In genomic region chr2:25169073-25169470, GRCh38 we compare ENCODE assay signal across 13 cellular contexts. TPM values are rescaled to one million over a fixed set of nuclear protein-coding genes. Genes with fewer than 3 reads are reported as not detected.
DNase-seq lines count a peak whose midpoint lies in the region; ATAC-seq, FAIRE-seq and TF ChIP-seq lines count a peak whose summit lies in the region.
"Had no signal": no experiment of that assay in that cellular context is flagged by ENCODE, and none has a peak within 500 bp of the region (broad histone marks: within the 10 kb centered on the region; RNA-seq: fewer than 3 reads in every experiment).

No MANE protein-coding gene starts in this region.

- no peak for TF ChIP-seq RAD21 in A549 (conservative IDR thresholded peaks at IDR 0.05 in 1 of 2, IDR thresholded peaks at IDR 0.05 in 1 of 2)

- H3K9me3 Mint-ChIP-seq in Calu3 (ENCODE audit: low read depth, unreplicated experiment) = no peaks in the 10 kb centered on the region
- no peaks in the 10 kb centered on the region for H3K9me3 Mint-ChIP-seq in activated naive CD8-positive, alpha-beta T cell treated with anti-CD3 and anti-CD28 coated beads, Interleukin-2, amount 50 U/mL, for 24 hours
- H3K9me3 Mint-ChIP-seq in naive thymus-derived CD8-positive, alpha-beta T cell = no peaks in the 10 kb centered on the region

- no peaks in the 10 kb centered on the region for H3K36me3 ChIP-seq in breast epithelium
- H3K36me3 ChIP-seq: HAP-1 had no signal

- no peaks in the 10 kb centered on the region for H3K4me1 Mint-ChIP-seq in Calu3 (ENCODE audit: low read depth, unreplicated experiment)
- H3K4me1 Mint-ChIP-seq in activated naive CD8-positive, alpha-beta T cell treated with anti-CD3 and anti-CD28 coated beads, Interleukin-2, amount 50 U/mL, for 24 hours = peaks cover 31% of the 10 kb centered on the region
- H3K4me1 Mint-ChIP-seq in naive thymus-derived CD8-positive, alpha-beta T cell = peaks cover 13 to 36% (median 26%) of the 10 kb centered on the region in 4 donors

- CTCF ChIA-PET in A549 (lab: Yijun Ruan, JAX) = interaction anchor here (1.2 to 2.4 kb wide), 6 partner anchors 9 to 759 kb away, joined by 3 to 10 read pairs (median 4); no protein-coding TSS in a partner anchor
- CTCF ChIA-PET in Calu3 (lab: Charles Lee) = no interaction called here

- peak overlapping the region; percentile 61 for H3K4me3 Mint-ChIP-seq in Calu3 (ENCODE audit: low read depth, unreplicated experiment)
- H3K4me3 Mint-ChIP-seq in activated naive CD8-positive, alpha-beta T cell treated with anti-CD3 and anti-CD28 coated beads, Interleukin-2, amount 50 U/mL, for 24 hours = peak overlapping the region; percentile 50
- H3K4me3 Mint-ChIP-seq in naive thymus-derived CD8-positive, alpha-beta T cell = peak overlapping the region; percentile 66 to 91 (median 70)

- intact Hi-C loops in Calu3 (cut with micrococcal nuclease; ENCODE audit: unreplicated experiment) (no loop called here), breast epithelium (cut with DNase I; ENCODE audit: low total_unique reads) (no loop called here)

- peaks cover 3 to 25% of the 10 kb centered on the region in 2 donors for H3K27me3 ChIP-seq in breast epithelium

- peaks cover 99% of the 10 kb centered on the region for H3K27me3 Mint-ChIP-seq in Calu3 (ENCODE audit: unreplicated experiment)
- H3K27me3 Mint-ChIP-seq in activated naive CD8-positive, alpha-beta T cell treated with anti-CD3 and anti-CD28 coated beads, Interleukin-2, amount 50 U/mL, for 24 hours = peaks cover 46% of the 10 kb centered on the region
- H3K27me3 Mint-ChIP-seq in naive thymus-derived CD8-positive, alpha-beta T cell = peaks cover 16 to 44% (median 32%) of the 10 kb centered on the region in 5 donors

- 88% methylated on average over 2 of the region's 2 CpGs for WGBS in A549 (ENCODE audit: missing lambda C conversion rate)

- TF ChIP-seq CTCF in A549 (IDR thresholded peaks at IDR 0.05) (no peak), Calu3 (IDR thresholded peaks at IDR 0.05; ENCODE audit: unreplicated experiment) (no peak), breast epithelium (IDR thresholded peaks at IDR 0.05) (no peak)

- no peaks in the 10 kb centered on the region for H3K36me3 Mint-ChIP-seq in Calu3 (ENCODE audit: insufficient read depth, unreplicated experiment)
- no peaks in the 10 kb centered on the region for H3K36me3 Mint-ChIP-seq in activated naive CD8-positive, alpha-beta T cell treated with anti-CD3 and anti-CD28 coated beads, Interleukin-2, amount 50 U/mL, for 24 hours (ENCODE audit: low read depth)
- H3K36me3 Mint-ChIP-seq in naive thymus-derived CD8-positive, alpha-beta T cell = no peaks in the 10 kb centered on the region

- TF ChIP-seq EP300 in A549 (IDR thresholded peaks at IDR 0.05) = no peak

- POLR2A ChIA-PET in A549 (lab: Yijun Ruan, JAX) = no interaction called here
- POLR2A ChIA-PET in naive thymus-derived CD8-positive, alpha-beta T cell (lab: Charles Lee) = interaction anchor here (0.5 to 0.6 kb wide), 2 partner anchors 28 to 1723 kb away, joined by 3 to 4 read pairs; no protein-coding TSS in a partner anchor

- H3K27ac ChIP-seq in A549 (no peak overlapping the region), breast epithelium (no peak overlapping the region)

- H3K27ac Mint-ChIP-seq in Calu3 (ENCODE audit: unreplicated experiment) = no peak overlapping the region
- H3K27ac Mint-ChIP-seq in activated naive CD8-positive, alpha-beta T cell treated with anti-CD3 and anti-CD28 coated beads, Interleukin-2, amount 50 U/mL, for 24 hours = no peak overlapping the region
- peak overlapping the region in 4 of 10 donors; percentile 28 to 80 (median 54) for H3K27ac Mint-ChIP-seq in naive thymus-derived CD8-positive, alpha-beta T cell

- no peak for TF ChIP-seq POLR2A in A549 (IDR thresholded peaks at IDR 0.05; ENCODE audit: low read length)
- no peak for TF ChIP-seq POLR2A in breast epithelium (IDR thresholded peaks at IDR 0.05)

- no TSS peak for BruUV-seq in Calu3 (replicated peaks; lab: Mats Ljungman, UMichigan)

- FAIRE-seq in A549 (lab: Jason Lieb, UNC) = no peak

- DNase-seq in A549 (ENCODE audit: low read depth in 1 of 2, low spot score in 1 of 2) = no peak
- DNase-seq in Calu3 = no peak
- no peak for DNase-seq in activated naive CD8-positive, alpha-beta T cell treated with anti-CD3 and anti-CD28 coated beads, Interleukin-2, amount 50 U/mL, for 24 hours
- DNase-seq in naive thymus-derived CD8-positive, alpha-beta T cell = no peak
- DNase-seq in C1 segment of cervical spinal cord (lab: John Stamatoyannopoulos, UW) = no peak
- DNase-seq in breast epithelium (ENCODE audit: low spot score in 2 of 2) = no peak
- DNase-seq in NCI-H1105 (lab: John Stamatoyannopoulos, UW) = no peak
- DNase-seq: activated effector memory CD4-positive, alpha-beta T cell treated with Interleukin-2 at 50 U/mL for 16 hours; AML-193; MV-4-11 had no signal

- no peaks in the 10 kb centered on the region for H3K4me1 ChIP-seq in A549
- H3K4me1 ChIP-seq in breast epithelium = no peaks in the 10 kb centered on the region
- H3K4me1 ChIP-seq: HAP-1 had no signal

- ATAC-seq in A549 (peak; percentile 3 to 15; a peak in 2 of 6 replicates), GM21528 (IDR thresholded peaks at IDR 0.05; ENCODE audit: low FRiP score, unreplicated experiment) (no peak)
- no peak for ATAC-seq in activated naive CD8-positive, alpha-beta T cell treated with anti-CD3 and anti-CD28 coated beads, Interleukin-2, amount 50 U/mL, for 24 hours
- no peak for ATAC-seq in naive thymus-derived CD8-positive, alpha-beta T cell

- no peak overlapping the region for H3K4me2 ChIP-seq in A549

- H3K9me3 ChIP-seq in A549 (no peaks in the 10 kb centered on the region), breast epithelium (no peaks in the 10 kb centered on the region)
- H3K9me3 ChIP-seq: HAP-1 had no signal

- H3K4me3 ChIP-seq in A549 (no peak overlapping the region), breast epithelium (peak overlapping the region in 1 of 3 donors; percentile 71)

TF ChIP-seq in A549, 52 proteins besides CTCF, POLR2A, EP300 and RAD21 (continues in another document):
- TF ChIP-seq HDAC2 (IDR thresholded peaks at IDR 0.05) = no peak
- no peak for TF ChIP-seq HOXB13 (CRISPR knock-in tag; IDR thresholded peaks at IDR 0.05; ENCODE audit: low read depth)
- TF ChIP-seq HEYL (CRISPR knock-in tag; IDR thresholded peaks at IDR 0.05) = no peak
- TF ChIP-seq, protein P1, sequence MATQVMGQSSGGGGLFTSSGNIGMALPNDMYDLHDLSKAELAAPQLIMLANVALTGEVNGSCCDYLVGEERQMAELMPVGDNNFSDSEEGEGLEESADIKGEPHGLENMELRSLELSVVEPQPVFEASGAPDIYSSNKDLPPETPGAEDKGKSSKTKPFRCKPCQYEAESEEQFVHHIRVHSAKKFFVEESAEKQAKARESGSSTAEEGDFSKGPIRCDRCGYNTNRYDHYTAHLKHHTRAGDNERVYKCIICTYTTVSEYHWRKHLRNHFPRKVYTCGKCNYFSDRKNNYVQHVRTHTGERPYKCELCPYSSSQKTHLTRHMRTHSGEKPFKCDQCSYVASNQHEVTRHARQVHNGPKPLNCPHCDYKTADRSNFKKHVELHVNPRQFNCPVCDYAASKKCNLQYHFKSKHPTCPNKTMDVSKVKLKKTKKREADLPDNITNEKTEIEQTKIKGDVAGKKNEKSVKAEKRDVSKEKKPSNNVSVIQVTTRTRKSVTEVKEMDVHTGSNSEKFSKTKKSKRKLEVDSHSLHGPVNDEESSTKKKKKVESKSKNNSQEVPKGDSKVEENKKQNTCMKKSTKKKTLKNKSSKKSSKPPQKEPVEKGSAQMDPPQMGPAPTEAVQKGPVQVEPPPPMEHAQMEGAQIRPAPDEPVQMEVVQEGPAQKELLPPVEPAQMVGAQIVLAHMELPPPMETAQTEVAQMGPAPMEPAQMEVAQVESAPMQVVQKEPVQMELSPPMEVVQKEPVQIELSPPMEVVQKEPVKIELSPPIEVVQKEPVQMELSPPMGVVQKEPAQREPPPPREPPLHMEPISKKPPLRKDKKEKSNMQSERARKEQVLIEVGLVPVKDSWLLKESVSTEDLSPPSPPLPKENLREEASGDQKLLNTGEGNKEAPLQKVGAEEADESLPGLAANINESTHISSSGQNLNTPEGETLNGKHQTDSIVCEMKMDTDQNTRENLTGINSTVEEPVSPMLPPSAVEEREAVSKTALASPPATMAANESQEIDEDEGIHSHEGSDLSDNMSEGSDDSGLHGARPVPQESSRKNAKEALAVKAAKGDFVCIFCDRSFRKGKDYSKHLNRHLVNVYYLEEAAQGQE (IDR thresholded peaks at IDR 0.05) = no peak
- TF ChIP-seq SREBF2 (IDR thresholded peaks at IDR 0.05) = no peak
- TF ChIP-seq ZSCAN20 (CRISPR knock-in tag; IDR thresholded peaks at IDR 0.05) = no peak
- TF ChIP-seq BHLHE40 (IDR thresholded peaks at IDR 0.05; ENCODE audit: low read depth, low read length) = no peak
- TF ChIP-seq USF2 (IDR thresholded peaks at IDR 0.05) = no peak
- no peak for TF ChIP-seq RFX5 (IDR thresholded peaks at IDR 0.05)
- no peak for TF ChIP-seq MAX (IDR thresholded peaks at IDR 0.05)

RNA-seq across cellular contexts. Expression of gene POMC, which starts 0.7 kb away (rescaled TPM):
- polyA plus RNA-seq in A549 (2011; rRNA removed) (not detected in 2 replicates), A549 (2017; fragmentation: RNase III; extraction: RNeasy Plus Mini Kit Qiagen cat#74134 plus additional on column Dnase treatment) (not detected in 3 replicates)
- polyA plus RNA-seq in A549 (2012; cell fraction: cytosol; rRNA removed) = 0.06 TPM in 1 of 2 replicates, not detected in the other
- polyA plus RNA-seq in A549 (2012; cell fraction: nucleus; rRNA removed) = 0.07 TPM in 1 of 2 replicates, not detected in the other
- not detected in 2 replicates for polyA minus RNA-seq in A549 (2011; rRNA and poly(A)+ RNA removed)
- total RNA-seq in Calu3 (2022) (not detected in 2 replicates), breast epithelium (10 to 100 TPM in 1 of 3 donors, 1 to 10 TPM in 2; 2.8 to 10.7 (median 2.9) TPM)
- 1 to 10 TPM; 7.3 to 7.6 TPM for total RNA-seq in naive thymus-derived CD8-positive, alpha-beta T cell
- polyA plus RNA-seq in naive thymus-derived CD8-positive, alpha-beta T cell = 10 to 100 TPM in 2 of 3 donors, 1 to 10 TPM in 1; 4.9 to 15.2 (median 13.0) TPM
- total RNA-seq: SK-MEL-5 had no signal

Comparison
In these comparisons a context has a peak if more than half of its experiments do, and no peak if none do; other contexts are left out.
1. ATAC-seq: peak in A549 (2 of 2); none in activated naive CD8-positive, alpha-beta T cell treated with anti-CD3 and anti-CD28 coated beads, Interleukin-2, amount 50 U/mL, for 24 hours (single experiment), naive thymus-derived CD8-positive, alpha-beta T cell (0 of 2) and GM21528 (single experiment).
2. Peak in every context shown above with its lines, with median percentiles within 50 percentile points of each other: H3K4me3 Mint-ChIP-seq.